11 cellular contexts compared by ENCODE assay signal in genomic region chr22:19767427-19768380, GRCh38. TPM values are rescaled to one million over a fixed set of nuclear protein-coding genes. Genes with fewer than 3 reads are reported as not detected.
DNase-seq lines count a peak whose midpoint lies in the region; ATAC-seq and TF ChIP-seq lines count a peak whose summit lies in the region.
"Had no signal": no experiment of that assay in that cellular context is flagged by ENCODE, and none has a peak within 500 bp of the region (broad histone marks: within the 10 kb centered on the region; RNA-seq: fewer than 3 reads in every experiment).

No MANE protein-coding gene starts in this region.

- 13 to 25% methylated on average over 24 to 37 of the region's 37 CpGs for WGBS in tibial nerve, 2 donors

- intact Hi-C loops in activated naive CD4-positive, alpha-beta T cell treated with anti-CD3 and anti-CD28 coated beads for 36 hours (cut with micrococcal nuclease) = loop anchor here (1.0 kb wide), 1 partner anchor 36 kb away; no protein-coding TSS in a partner anchor
- intact Hi-C loops in lower lobe of right lung (cut with DNase I) = no loop called here

- no peaks in the 10 kb centered on the region for H3K36me3 ChIP-seq in lower lobe of right lung
- H3K36me3 ChIP-seq in tibial nerve = no peaks in the 10 kb centered on the region

- H3K9me3 Mint-ChIP-seq in activated naive CD4-positive, alpha-beta T cell treated with anti-CD3 and anti-CD28 coated beads, Interleukin-2, amount 50 U/mL, for 72 hours = no peaks in the 10 kb centered on the region
- H3K9me3 Mint-ChIP-seq in activated naive CD4-positive, alpha-beta T cell treated with anti-CD3 and anti-CD28 coated beads for 36 hours = no peaks in the 10 kb centered on the region
- no peaks in the 10 kb centered on the region for H3K9me3 Mint-ChIP-seq in type B pancreatic cell

- CTCF ChIA-PET in activated naive CD4-positive, alpha-beta T cell treated with anti-CD3 and anti-CD28 coated beads for 36 hours (lab: Charles Lee) = interaction anchor here (1.9 kb wide), 1 partner anchor 14 kb away, joined by 4 read pairs; no protein-coding TSS in a partner anchor

- peaks cover 98% of the 10 kb centered on the region for H3K27me3 ChIP-seq in lower lobe of right lung (ENCODE audit: low read depth)
- H3K27me3 ChIP-seq in tibial nerve = peaks cover 0 to 81% of the 10 kb centered on the region in 2 donors

- H3K4me3 ChIP-seq in lower lobe of right lung (peak overlapping the region; percentile 44), tibial nerve (peak overlapping the region in 1 of 4 donors; percentile 44)

- H3K4me1 ChIP-seq in lower lobe of right lung (peaks cover 20% of the 10 kb centered on the region), tibial nerve (peaks cover 0 to 34% (median 10%) of the 10 kb centered on the region in 4 donors)

- TF ChIP-seq POLR2A in tibial nerve (IDR thresholded peaks at IDR 0.05) = no peak

- peaks cover 10% of the 10 kb centered on the region for H3K4me1 Mint-ChIP-seq in activated naive CD4-positive, alpha-beta T cell treated with anti-CD3 and anti-CD28 coated beads for 36 hours (ENCODE audit: low read depth)
- H3K4me1 Mint-ChIP-seq in type B pancreatic cell (ENCODE audit: unreplicated experiment) = peaks cover 4% of the 10 kb centered on the region

- H3K9me3 ChIP-seq in lower lobe of right lung (no peaks in the 10 kb centered on the region), tibial nerve (no peaks in the 10 kb centered on the region)

- H3K27me3 Mint-ChIP-seq in activated naive CD4-positive, alpha-beta T cell treated with anti-CD3 and anti-CD28 coated beads for 36 hours (ENCODE audit: low read depth) = peaks cover 62% of the 10 kb centered on the region
- H3K27me3 Mint-ChIP-seq in type B pancreatic cell = peaks cover 85% of the 10 kb centered on the region

- ATAC-seq in activated naive CD4-positive, alpha-beta T cell treated with anti-CD3 and anti-CD28 coated beads, Interleukin-2, amount 50 U/mL, for 72 hours = peak; percentile 23 to 72
- ATAC-seq in lower lobe of right lung = peak; percentile 8 to 17

- H3K4me3 Mint-ChIP-seq in activated naive CD4-positive, alpha-beta T cell treated with anti-CD3 and anti-CD28 coated beads for 36 hours = no peak overlapping the region
- peak overlapping the region; percentile 36 for H3K4me3 Mint-ChIP-seq in type B pancreatic cell

- H3K27ac Mint-ChIP-seq in activated naive CD4-positive, alpha-beta T cell treated with anti-CD3 and anti-CD28 coated beads, Interleukin-2, amount 50 U/mL, for 72 hours = no peak overlapping the region
- H3K27ac Mint-ChIP-seq in activated naive CD4-positive, alpha-beta T cell treated with anti-CD3 and anti-CD28 coated beads for 36 hours = no peak overlapping the region
- H3K27ac Mint-ChIP-seq in type B pancreatic cell = no peak overlapping the region

- H3K36me3 Mint-ChIP-seq in activated naive CD4-positive, alpha-beta T cell treated with anti-CD3 and anti-CD28 coated beads, Interleukin-2, amount 50 U/mL, for 72 hours = peaks cover 0 to 5% of the 10 kb centered on the region in 2 donors
- no peaks in the 10 kb centered on the region for H3K36me3 Mint-ChIP-seq in activated naive CD4-positive, alpha-beta T cell treated with anti-CD3 and anti-CD28 coated beads for 36 hours (ENCODE audit: low read depth)
- H3K36me3 Mint-ChIP-seq in type B pancreatic cell = peaks cover 4% of the 10 kb centered on the region

- TF ChIP-seq CTCF in lower lobe of right lung (IDR thresholded peaks at IDR 0.05) (no peak), type B pancreatic cell (conservative IDR thresholded peaks at IDR 0.05) (no peak), tibial nerve (IDR thresholded peaks at IDR 0.05) (no peak)

- DNase-seq in activated naive CD4-positive, alpha-beta T cell treated with anti-CD3 and anti-CD28 coated beads, Interleukin-2, amount 50 U/mL, for 72 hours (ENCODE audit: low spot score in 2 of 2) = no peak
- DNase-seq in activated naive CD4-positive, alpha-beta T cell treated with anti-CD3 and anti-CD28 coated beads for 36 hours = no peak
- DNase-seq in dermis blood vessel endothelial cell (peak; percentile 64), lower lobe of right lung (no peak), type B pancreatic cell (ENCODE audit: extremely low spot score, unreplicated experiment) (no peak), tibial nerve (ENCODE audit: low spot score in 2 of 2) (no peak), UCSD-AML1 (lab: John Stamatoyannopoulos, UW; ENCODE audit: unreplicated experiment) (no peak), NK-92 (lab: John Stamatoyannopoulos, UW; ENCODE audit: unreplicated experiment) (no peak)
- DNase-seq: NCI-H1436 treated with DMSO at 0.1 percent for 48 hours had no signal

- H3K27ac ChIP-seq in lower lobe of right lung = no peak overlapping the region
- H3K27ac ChIP-seq in tibial nerve = peak overlapping the region in 1 of 4 donors; percentile 41

- peak in 1 of 2 donors; percentile 64 for TF ChIP-seq EP300 in tibial nerve (IDR thresholded peaks at IDR 0.05)

RNA-seq across cellular contexts. Expression of gene TBX1, which starts 7.1 kb away (rescaled TPM):
- total RNA-seq in activated naive CD4-positive, alpha-beta T cell treated with anti-CD3 and anti-CD28 coated beads, Interleukin-2, amount 50 U/mL, for 72 hours = not detected
- total RNA-seq in activated naive CD4-positive, alpha-beta T cell treated with anti-CD3 and anti-CD28 coated beads for 36 hours = not detected
- total RNA-seq in dermis blood vessel endothelial cell (69.6 and 73.2 TPM in 2 replicates), lower lobe of right lung (13.5 TPM), type B pancreatic cell (ENCODE audit: low replicate concordance) (2.4 and 3.4 TPM in 2 replicates), tibial nerve (1 to 10 TPM in 3 of 4 donors, under 1 TPM in 1; 0.42 to 3.6 (median 2.6) TPM)
- total RNA-seq: activated CD8-positive, alpha-beta memory T cell treated with anti-CD3 and anti-CD28 coated beads for 36 hours; smooth muscle cell had no signal

RNA-seq across cellular contexts. Expression of gene GP1BB, which starts 44.4 kb away (rescaled TPM):
- total RNA-seq in activated naive CD4-positive, alpha-beta T cell treated with anti-CD3 and anti-CD28 coated beads, Interleukin-2, amount 50 U/mL, for 72 hours = not detected
- not detected for total RNA-seq in activated naive CD4-positive, alpha-beta T cell treated with anti-CD3 and anti-CD28 coated beads for 36 hours
- 5.3 and 5.4 TPM in 2 replicates for total RNA-seq in dermis blood vessel endothelial cell
- 2.8 TPM for total RNA-seq in lower lobe of right lung
- 1.9 and 2.4 TPM in 2 replicates for total RNA-seq in type B pancreatic cell (ENCODE audit: low replicate concordance)
- 1 to 10 TPM; 3.3 to 5.9 (median 4.7) TPM for total RNA-seq in tibial nerve

RNA-seq across cellular contexts. Expression of gene SEPTIN5, which starts 53.4 kb away (rescaled TPM):
- 1 to 10 TPM in 1 of 2 donors, under 1 TPM in 1; 0.41 to 1.2 TPM for total RNA-seq in activated naive CD4-positive, alpha-beta T cell treated with anti-CD3 and anti-CD28 coated beads, Interleukin-2, amount 50 U/mL, for 72 hours
- under 1 TPM; 0.47 to 0.81 TPM for total RNA-seq in activated naive CD4-positive, alpha-beta T cell treated with anti-CD3 and anti-CD28 coated beads for 36 hours
- total RNA-seq in dermis blood vessel endothelial cell (25.3 and 29.3 TPM in 2 replicates), lower lobe of right lung (9.3 TPM), type B pancreatic cell (ENCODE audit: low replicate concordance) (45.7 and 54.6 TPM in 2 replicates), tibial nerve (10 to 100 TPM; 11.4 to 29.1 (median 25.2) TPM)
